15 cellular contexts compared by ENCODE assay signal in genomic region chr11:64222651-64223000, GRCh38.
"Had no signal": no experiment of that assay in that cellular context is flagged by ENCODE, and none has a peak within 500 bp of the region (broad histone marks: within the 10 kb centered on the region; RNA-seq: fewer than 3 reads in every experiment).

No MANE protein-coding gene starts in this region.

- ATAC-seq: activated CD8-positive, alpha-beta T cell treated with anti-CD3 and anti-CD28 coated beads for 36 hours; activated naive CD8-positive, alpha-beta T cell treated with anti-CD3 and anti-CD28 coated beads, Interleukin-2, amount 50 U/mL, for 24 hours; heart right ventricle; left colon; lower lobe of right lung; WTC11 had no signal

- H3K27ac ChIP-seq: epithelial cell of prostate, lower lobe of right lung, transverse colon had no signal

- H3K9me3 ChIP-seq: heart right ventricle, lower lobe of right lung, transverse colon had no signal

- H3K27me3 ChIP-seq: heart right ventricle, transverse colon had no signal

- DNase-seq: activated CD4-positive, alpha-beta T cell treated with anti-CD3 and anti-CD28 coated beads for 4 hours; activated CD8-positive, alpha-beta memory T cell treated with anti-CD3 and anti-CD28 coated beads, Interleukin-2, amount 50 U/mL, for 48 hours; activated CD8-positive, alpha-beta T cell treated with anti-CD3 and anti-CD28 coated beads for 36 hours; activated naive CD4-positive, alpha-beta T cell; activated naive CD8-positive, alpha-beta T cell treated with anti-CD3 and anti-CD28 coated beads, Interleukin-2, amount 50 U/mL, for 24 hours; lower lobe of right lung; stimulated activated CD4-positive, alpha-beta T cell treated with anti-CD3 and anti-CD28 coated beads, Interleukin-2, amount 100 ng/mL, for 48 hours; stimulated activated naive CD4-positive, alpha-beta T cell; substantia nigra; T-helper 2 cell; transverse colon had no signal

- H3K36me3 ChIP-seq: transverse colon had no signal

- H3K4me3 ChIP-seq: heart right ventricle, lower lobe of right lung, transverse colon had no signal
